30 cellular contexts compared by ENCODE assay signal in the genomic region with DNA sequence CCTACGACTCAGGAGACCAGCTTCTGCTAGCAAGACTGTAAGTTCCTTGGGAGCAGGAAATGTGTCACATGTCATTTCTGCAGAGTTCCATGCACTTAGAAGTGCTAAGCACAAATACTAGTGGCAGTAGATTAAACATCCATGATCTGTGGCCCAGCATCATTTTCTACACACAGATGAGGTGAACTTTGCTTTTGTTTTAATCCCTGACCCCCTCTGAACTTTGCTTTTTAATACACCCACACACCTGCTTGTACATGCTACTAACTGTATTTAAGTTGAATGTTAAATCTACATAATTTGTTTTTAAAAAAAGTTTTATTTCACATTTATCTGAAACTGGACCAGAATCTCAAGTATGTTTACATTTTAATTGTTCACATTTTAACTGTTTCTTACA.
"Had no signal": no experiment of that assay in that cellular context is flagged by ENCODE, and none has a peak within 500 bp of the region (broad histone marks: within the 10 kb centered on the region; RNA-seq: fewer than 3 reads in every experiment).

No MANE protein-coding gene starts in this region.

- ATAC-seq: activated naive CD4-positive, alpha-beta T cell treated with anti-CD3 and anti-CD28 coated beads, Interleukin-2, amount 50 U/mL, for 72 hours; activated naive CD8-positive, alpha-beta T cell treated with anti-CD3 and anti-CD28 coated beads, Interleukin-2, amount 50 U/mL, for 24 hours; activated T-cell treated with anti-CD3 and anti-CD28 coated beads, Interleukin-2, amount 50 U/mL, for 4 hours; activated T-cell treated with anti-CD3 and anti-CD28 coated beads, Interleukin-2, amount 50 U/mL, for 72 hours; activated T-helper 17 cell treated with anti-CD3 and anti-CD28 coated beads, Interleukin-2, amount 50 U/mL, for 72 hours; body of pancreas had no signal

- FAIRE-seq: bronchial epithelial cell had no signal

- DNase-seq: activated effector memory CD4-positive, alpha-beta T cell treated with anti-CD3 and anti-CD28 coated beads, Interleukin-2, amount 50 U/mL, for 16 hours; activated effector memory CD4-positive, alpha-beta T cell treated with Interleukin-2 at 50 U/mL for 16 hours; activated gamma-delta T cell; activated gamma-delta T cell treated with Interleukin-2 at 50 U/mL for 16 hours; activated naive CD4-positive, alpha-beta T cell; activated naive CD4-positive, alpha-beta T cell treated with anti-CD3 and anti-CD28 coated beads for 36 hours; activated naive CD4-positive, alpha-beta T cell treated with anti-CD3 and anti-CD28 coated beads, Interleukin-2, amount 10 ng/mL, durations not matched to agents 7 days and 5 days; activated naive CD4-positive, alpha-beta T cell treated with anti-CD3 and anti-CD28 coated beads, Interleukin-2, amount 50 U/mL, for 16 hours; activated naive CD4-positive, alpha-beta T cell treated with Interleukin-2 at 50 U/mL for 16 hours; activated naive CD8-positive, alpha-beta T cell treated with anti-CD3 and anti-CD28 coated beads for 36 hours; activated naive CD8-positive, alpha-beta T cell treated with anti-CD3 and anti-CD28 coated beads, Interleukin-2, amount 10 ng/mL, durations not matched to agents 7 days and 5 days; activated naive CD8-positive, alpha-beta T cell treated with anti-CD3 and anti-CD28 coated beads, Interleukin-2, amount 50 U/mL, for 24 hours; activated T-cell treated with anti-CD3 and anti-CD28 coated beads, Interleukin-2, amount 50 U/mL, for 1 hour; activated T-cell treated with anti-CD3 and anti-CD28 coated beads, Interleukin-2, amount 50 U/mL, for 24 hours; activated T-cell treated with anti-CD3 and anti-CD28 coated beads, Interleukin-2, amount 50 U/mL, for 4 hours; activated T-cell treated with anti-CD3 and anti-CD28 coated beads, Interleukin-2, amount 50 U/mL, for 48 hours; activated T-cell treated with anti-CD3 and anti-CD28 coated beads, Interleukin-2, amount 50 U/mL, for 72 hours; adrenal gland; amniotic stem cell; amygdala; anterior cingulate cortex; aorta; body of pancreas; brain microvascular endothelial cell; caudate nucleus; central memory CD4-positive, alpha-beta T cell; cerebellar nuclear complex had no signal
